ENCODE assay signal across 27 cellular contexts in genomic region chr15:49472338-49472737, GRCh38. TPM values are rescaled to one million over a fixed set of nuclear protein-coding genes. Genes with fewer than 3 reads are reported as not detected.
"Had no signal": no experiment of that assay in that cellular context is flagged by ENCODE, and none has a peak within 500 bp of the region (broad histone marks: within the 10 kb centered on the region; RNA-seq: fewer than 3 reads in every experiment).

No MANE protein-coding gene starts in this region.

- ATAC-seq: activated CD8-positive, alpha-beta memory T cell treated with anti-CD3 and anti-CD28 coated beads, Interleukin-2, amount 10 ng/mL, durations not matched to agents 7 days and 5 days; activated naive CD8-positive, alpha-beta T cell treated with anti-CD3 and anti-CD28 coated beads, Interleukin-2, amount 50 U/mL, for 24 hours had no signal

- H3K4me1 ChIP-seq: Peyer's patch had no signal

- H3K9me3 ChIP-seq: Peyer's patch, SJSA1 had no signal

- H3K4me3 ChIP-seq: cardiac muscle cell, Peyer's patch, SJSA1 had no signal

- H3K36me3 ChIP-seq: brain microvascular endothelial cell, cardiac muscle cell, Peyer's patch, SJSA1 had no signal

- H3K27ac ChIP-seq: brain microvascular endothelial cell, cardiac muscle cell, Peyer's patch, SJSA1 had no signal

- DNase-seq: activated CD4-positive, alpha-beta T cell treated with anti-CD3 and anti-CD28 coated beads for 48 hours; activated CD4-positive, alpha-beta T cell treated with anti-CD3 and anti-CD28 coated beads, Interleukin-2, amount 50 U/mL, for 48 hours; activated CD8-positive, alpha-beta memory T cell treated with anti-CD3 and anti-CD28 coated beads, Interleukin-2, amount 10 ng/mL, durations not matched to agents 7 days and 5 days; activated effector memory CD4-positive, alpha-beta T cell treated with Interleukin-2 at 50 U/mL for 16 hours; activated naive CD4-positive, alpha-beta T cell treated with Interleukin-2 at 50 U/mL for 16 hours; activated naive CD8-positive, alpha-beta T cell treated with anti-CD3 and anti-CD28 coated beads, Interleukin-2, amount 50 U/mL, for 24 hours; activated T-cell treated with anti-CD3 and anti-CD28 coated beads, Interleukin-2, amount 50 U/mL, for 24 hours; amygdala; brain microvascular endothelial cell; KBM-7; NCI-H1092; NCI-H1417 treated with DMSO at 0.1 percent for 48 hours; NCI-H1694; NCI-H2029; NCI-H2107; NCI-H2171 treated with DMSO at 0.1 percent for 48 hours; NCI-H226; NCI-H526; NCI-H82; NK-92 treated with Interleukin-12 subunit alpha and Interleukin-12 subunit beta, amount 100 ng/mL, for 24 hours; Peyer's patch; SHP77; SW 1271 had no signal

- H3K27me3 ChIP-seq: brain microvascular endothelial cell, cardiac muscle cell, Peyer's patch, SJSA1 had no signal

RNA-seq across cellular contexts. Expression of gene FGF7, which starts 49.3 kb away (rescaled TPM):
- total RNA-seq: activated CD8-positive, alpha-beta memory T cell treated with anti-CD3 and anti-CD28 coated beads, Interleukin-2, amount 10 ng/mL, durations not matched to agents 7 days and 5 days; activated naive CD4-positive, alpha-beta T cell treated with anti-CD3 and anti-CD28 coated beads, Interleukin-2, amount 50 U/mL, for 72 hours; activated T-helper 1 cell treated with anti-CD3 and anti-CD28 coated beads, Interleukin-12 subunit alpha, Interleukin-12 subunit beta, Interleukin-2, Interleukin-4 antibody, amounts not matched to agents 30 ng/mL and 10 ng/mL and 1 ng/mL, durations not matched to agents 14 hours and 24 hours and 36 hours had no signal
